8 cellular contexts compared by ENCODE assay signal in the genomic region with DNA sequence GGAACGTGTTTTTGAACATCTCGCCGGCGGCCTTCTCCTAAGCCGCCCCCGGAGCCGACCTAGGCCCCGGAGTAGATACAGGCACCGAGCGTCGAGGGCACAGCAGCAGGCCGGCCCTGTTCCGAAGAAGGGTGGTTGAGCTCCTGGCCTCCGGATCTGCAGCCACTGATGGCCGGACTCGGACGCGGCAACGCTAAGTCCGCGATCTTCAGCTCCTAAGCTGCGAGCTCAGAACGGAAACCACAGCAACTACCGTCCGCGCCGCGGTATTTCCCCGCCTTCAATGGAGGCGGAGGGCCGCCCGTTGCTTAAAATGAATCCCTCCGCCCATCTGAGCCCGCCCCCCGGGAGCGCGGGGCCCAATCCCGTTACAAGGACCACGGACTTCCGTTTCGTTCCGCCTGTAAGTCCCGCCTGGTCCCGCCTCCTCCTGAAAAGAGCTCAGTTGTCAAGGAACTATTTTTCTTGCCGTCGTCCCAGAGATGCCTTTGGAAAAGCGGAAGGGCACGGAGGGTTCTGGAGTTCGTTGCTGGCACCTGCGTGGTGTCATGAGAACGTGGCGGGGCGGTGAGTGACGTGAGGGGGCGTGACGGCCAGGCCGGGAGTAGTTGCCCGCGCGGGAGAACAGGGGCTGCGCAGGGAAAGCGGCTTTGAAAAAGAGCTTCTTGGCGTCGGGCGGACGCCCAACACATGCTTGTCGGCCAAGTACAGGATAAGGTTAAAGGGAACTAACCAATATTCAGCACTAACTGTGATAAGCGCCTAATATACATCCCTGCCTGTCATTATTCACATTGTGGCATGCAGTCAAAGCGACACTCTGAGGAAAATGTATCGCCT. TPM values are rescaled to one million over a fixed set of nuclear protein-coding genes. Genes with fewer than 3 reads are reported as not detected.
A peak's percentile ranks its signal among the peaks of the same experiment; 100 is the strongest.
DNase-seq lines count a peak whose midpoint lies in the region; ATAC-seq and TF ChIP-seq lines count a peak whose summit lies in the region.

TSS of gene CFAP20 (minus strand) at position 285 of the 840 bp plus-strand sequence. CDS start at position 19, 266 bp downstream.

- DNase-seq in NCI-H69 (lab: John Stamatoyannopoulos, UW) (peak; percentile 99), coronary artery (ENCODE audit: low spot score) (peak; percentile 99)
- peak; percentile 97 for DNase-seq in activated CD4-positive, alpha-beta T cell treated with anti-CD3 and anti-CD28 coated beads, Interleukin-2, amount 10 ng/mL, durations not matched to agents 7 days and 5 days
- peak; percentile 93 to 95 for DNase-seq in stimulated activated CD4-positive, alpha-beta T cell treated with anti-CD3 and anti-CD28 coated beads, Interleukin-1b, Interleukin-23, amount 100 ng/mL, for 4 hours (ENCODE audit: low read depth in 2 of 2)

- H3K4me2 ChIP-seq in BLaER1, result peak within 1 kb of the TSS; percentile 99

- no peaks in the 10 kb centered on the region for H3K9me3 ChIP-seq in BLaER1

- ATAC-seq in GM19328 (IDR thresholded peaks at IDR 0.05; ENCODE audit: unreplicated experiment), result peak; percentile 88
- peak; percentile 72 for ATAC-seq in HG03520 (IDR thresholded peaks at IDR 0.05; ENCODE audit: unreplicated experiment)

- no peaks in the 10 kb centered on the region for H3K9me3 Mint-ChIP-seq in activated CD4-positive, alpha-beta T cell treated with anti-CD3 and anti-CD28 coated beads, Interleukin-2, amount 10 ng/mL, durations not matched to agents 7 days and 5 days

- H3K4me3 Mint-ChIP-seq in activated CD4-positive, alpha-beta T cell treated with anti-CD3 and anti-CD28 coated beads, Interleukin-2, amount 10 ng/mL, durations not matched to agents 7 days and 5 days, result peak within 1 kb of the TSS; percentile 80

- H4K20me1 ChIP-seq in BLaER1, result peaks cover 43% of the 10 kb centered on the region

- H3K27ac Mint-ChIP-seq in activated CD4-positive, alpha-beta T cell treated with anti-CD3 and anti-CD28 coated beads, Interleukin-2, amount 10 ng/mL, durations not matched to agents 7 days and 5 days, result peak within 1 kb of the TSS; percentile 84

- TF ChIP-seq CTCF in coronary artery (IDR thresholded peaks at IDR 0.05), result no peak

- peaks cover 42% of the 10 kb centered on the region for H3K4me1 ChIP-seq in BLaER1

- CTCF ChIA-PET in activated CD4-positive, alpha-beta T cell treated with anti-CD3 and anti-CD28 coated beads, Interleukin-2, amount 10 ng/mL, durations not matched to agents 7 days and 5 days (lab: Charles Lee), result interaction anchor here (0.6 to 1.9 kb wide), 6 partner anchors 9 to 497 kb away, joined by 3 to 5 read pairs (median 3); no protein-coding TSS in a partner anchor

- H3K4me3 ChIP-seq in BLaER1 (peak within 1 kb of the TSS; percentile 94), coronary artery (peak within 1 kb of the TSS; percentile 79)

- H3K27me3 Mint-ChIP-seq in activated CD4-positive, alpha-beta T cell treated with anti-CD3 and anti-CD28 coated beads, Interleukin-2, amount 10 ng/mL, durations not matched to agents 7 days and 5 days, result no peaks in the 10 kb centered on the region

- H3K4me1 Mint-ChIP-seq in activated CD4-positive, alpha-beta T cell treated with anti-CD3 and anti-CD28 coated beads, Interleukin-2, amount 10 ng/mL, durations not matched to agents 7 days and 5 days, result peaks cover 41% of the 10 kb centered on the region

- POLR2A ChIA-PET in activated CD4-positive, alpha-beta T cell treated with anti-CD3 and anti-CD28 coated beads, Interleukin-2, amount 10 ng/mL, durations not matched to agents 7 days and 5 days (lab: Charles Lee), result interaction anchor here (0.6 to 1.0 kb wide), 6 partner anchors 9 to 944 kb away, joined by 3 to 5 read pairs (median 3); partner anchors contain the start of gene PSME3IP1

- H3K27ac ChIP-seq in BLaER1, result peak within 1 kb of the TSS; percentile 94
- peak within 1 kb of the TSS; percentile 70 to 93 for H3K27ac ChIP-seq in coronary artery
- peak within 1 kb of the TSS; percentile 88 for H3K27ac ChIP-seq in layer of hippocampus (ENCODE audit: low read depth, low read length)

- H3K36me3 ChIP-seq in BLaER1, result 0 out of 2 replicates have a peak, but pooled peaks cover 5% of the 10 kb centered on the region

- H3K36me3 Mint-ChIP-seq in activated CD4-positive, alpha-beta T cell treated with anti-CD3 and anti-CD28 coated beads, Interleukin-2, amount 10 ng/mL, durations not matched to agents 7 days and 5 days (ENCODE audit: low read depth), result peaks cover 7% of the 10 kb centered on the region

- H3K9ac ChIP-seq in BLaER1, result peak within 1 kb of the TSS; percentile 94

- H3K27me3 ChIP-seq in BLaER1 (no peaks in the 10 kb centered on the region), layer of hippocampus (ENCODE audit: control insufficient read depth, insufficient read depth, low read length) (no peaks in the 10 kb centered on the region)

RNA-seq across cellular contexts. Expression of gene CFAP20, which starts in this region (rescaled TPM):
- 10 to 100 TPM; 40.7 to 46.7 TPM for total RNA-seq in activated CD4-positive, alpha-beta T cell treated with anti-CD3 and anti-CD28 coated beads, Interleukin-2, amount 10 ng/mL, durations not matched to agents 7 days and 5 days

Comparison
In these comparisons a context has a peak if more than half of its experiments do, and no peak if none do; other contexts are left out.
1. Peak in every context shown above with its lines: DNase-seq, ATAC-seq, H3K4me3 ChIP-seq and H3K27ac ChIP-seq.